1 cellular context compared by ENCODE assay signal in genomic region chr5:35230043-35230611, GRCh38.
TF ChIP-seq lines count a peak whose summit lies in the region.

Gene PRLR (minus strand): TSS chr5:35230487. CDS start chr5:35089620, 140,867 bp downstream.

TF ChIP-seq in HepG2, 621 proteins besides CTCF, POLR2A, EP300 and RAD21 (continued from another document and continues in another):
- TF ChIP-seq SCMH1 (CRISPR knock-in tag; IDR thresholded peaks at IDR 0.05; ENCODE audit: borderline replicate concordance) (no peak), TCF12 (IDR thresholded peaks at IDR 0.05) (no peak), TCF12 (CRISPR knock-in tag; IDR thresholded peaks at IDR 0.05) (no peak), ZSCAN20 (CRISPR knock-in tag; IDR thresholded peaks at IDR 0.05; ENCODE audit: borderline replicate concordance) (no peak), PRDM15 (CRISPR knock-in tag; IDR thresholded peaks at IDR 0.05) (no peak), ZNF256 (CRISPR knock-in tag; conservative IDR thresholded peaks at IDR 0.05) (no peak), LBX2 (CRISPR knock-in tag; IDR thresholded peaks at IDR 0.05; ENCODE audit: borderline replicate concordance) (no peak), ZNF230 (CRISPR knock-in tag; IDR thresholded peaks at IDR 0.05) (peak; percentile 29; the same call in 1 of the 2 replicates), ZNF414 (CRISPR knock-in tag; IDR thresholded peaks at IDR 0.05) (0 out of 2 replicates have a peak, but pooled peaks have one; percentile 74), ZNF17 (CRISPR knock-in tag; IDR thresholded peaks at IDR 0.05) (no peak), NR2F2 (IDR thresholded peaks at IDR 0.05; ENCODE audit: borderline replicate concordance, low read depth) (no peak), ZNF782 (CRISPR knock-in tag; IDR thresholded peaks at IDR 0.05; ENCODE audit: borderline replicate concordance) (no peak), ATM (IDR thresholded peaks at IDR 0.05; ENCODE audit: borderline replicate concordance) (no peak), TOE1 (CRISPR knock-in tag; IDR thresholded peaks at IDR 0.05) (0 out of 2 replicates have a peak, but pooled peaks have one; percentile 17), SNAPC2 (CRISPR knock-in tag; IDR thresholded peaks at IDR 0.05) (no peak), ZNF841 (CRISPR knock-in tag; IDR thresholded peaks at IDR 0.05; ENCODE audit: borderline replicate concordance) (no peak), DMAP1 (CRISPR knock-in tag; IDR thresholded peaks at IDR 0.05) (no peak), ZFAT (CRISPR knock-in tag; conservative IDR thresholded peaks at IDR 0.05) (0 out of 2 replicates have a peak, but pooled peaks have one; percentile 67), NFE2 (CRISPR knock-in tag; IDR thresholded peaks at IDR 0.05) (no peak), KDM5B (CRISPR knock-in tag; IDR thresholded peaks at IDR 0.05; ENCODE audit: borderline replicate concordance) (peak; percentile 29; the same call in 1 of the 2 replicates), ZFP62 (CRISPR knock-in tag; IDR thresholded peaks at IDR 0.05) (no peak), ZSCAN21 (CRISPR knock-in tag; IDR thresholded peaks at IDR 0.05; ENCODE audit: borderline replicate concordance) (no peak; the same call in 1 of the 2 replicates), SMAD9 (CRISPR knock-in tag; IDR thresholded peaks at IDR 0.05) (no peak), CENPX (CRISPR knock-in tag; IDR thresholded peaks at IDR 0.05) (no peak), MED13 (CRISPR knock-in tag; IDR thresholded peaks at IDR 0.05) (no peak), GTF3A (CRISPR knock-in tag; conservative IDR thresholded peaks at IDR 0.05) (0 out of 2 replicates have a peak, but pooled peaks have one; percentile 48), U2AF1 (optimal IDR thresholded peaks at IDR 0.05; ENCODE audit: low read depth, low read length) (no peak), HNRNPUL1 (IDR thresholded peaks at IDR 0.05; ENCODE audit: low read depth, low read length) (no peak), MAX (IDR thresholded peaks at IDR 0.05) (peak; percentile 92), ATF3 (CRISPR knock-in tag; IDR thresholded peaks at IDR 0.05) (no peak), ZNF816 (CRISPR knock-in tag; IDR thresholded peaks at IDR 0.05; ENCODE audit: borderline replicate concordance) (no peak), PRDM10 (CRISPR knock-in tag; IDR thresholded peaks at IDR 0.05; ENCODE audit: low read depth) (no peak), ZNF280B (CRISPR knock-in tag; IDR thresholded peaks at IDR 0.05; ENCODE audit: borderline replicate concordance) (no peak), ZNF879 (CRISPR knock-in tag; IDR thresholded peaks at IDR 0.05) (0 out of 2 replicates have a peak, but pooled peaks have one; percentile 41), ZNF7 (CRISPR knock-in tag; IDR thresholded peaks at IDR 0.05) (no peak), ZNF317 (CRISPR knock-in tag; IDR thresholded peaks at IDR 0.05) (no peak), ZNF263 (CRISPR knock-in tag; IDR thresholded peaks at IDR 0.05) (peak; percentile 59; the same call in 1 of the 2 replicates), ZNF788 (CRISPR knock-in tag; IDR thresholded peaks at IDR 0.05; ENCODE audit: borderline replicate concordance) (peak; percentile 40; the same call in 1 of the 2 replicates), ZGPAT (CRISPR knock-in tag; IDR thresholded peaks at IDR 0.05) (peak; percentile 64; the same call in 1 of the 2 replicates), HNF4A (CRISPR knock-in tag; IDR thresholded peaks at IDR 0.05) (peak; percentile 85), AHDC1 (CRISPR knock-in tag; IDR thresholded peaks at IDR 0.05; ENCODE audit: borderline replicate concordance) (peak; percentile 68)
